Comparison of ENCODE assay signal across 7 cellular contexts in genomic region chr5:150562832-150563231, GRCh38. TPM values are rescaled to one million over a fixed set of nuclear protein-coding genes. Genes with fewer than 3 reads are reported as not detected.
DNase-seq lines count a peak whose midpoint lies in the region; ATAC-seq, FAIRE-seq and TF ChIP-seq lines count a peak whose summit lies in the region.

No MANE protein-coding gene starts in this region.

- TF ChIP-seq CTCF in fibroblast of the aortic adventitia (IDR thresholded peaks at IDR 0.05; ENCODE audit: insufficient read depth, low read length) (peak; percentile 51), testis (IDR thresholded peaks at IDR 0.05) (peak; percentile 43 to 45 (median 45))

- H3K4me3 ChIP-seq in fibroblast of the aortic adventitia (ENCODE audit: low read depth, low read length) (no peak overlapping the region), testis (no peak overlapping the region)

- DNase-seq in EH (ENCODE audit: low read depth) (peak; percentile 64), HTR-8/SVneo (ENCODE audit: insufficient read length, low spot score) (peak; percentile 46), SKM-1 (lab: John Stamatoyannopoulos, UW; ENCODE audit: unreplicated experiment) (peak; percentile 25), fibroblast of the aortic adventitia (ENCODE audit: low read depth) (peak; percentile 66), testis (peak; percentile 58), NCI-H526 treated with DMSO at 0.1 percent for 48 hours (lab: John Stamatoyannopoulos, UW) (no peak)

- H3K4me1 ChIP-seq in testis, result peaks cover 6% of the 10 kb centered on the region

- H3K27me3 ChIP-seq in testis, result no peaks in the 10 kb centered on the region

- no peak overlapping the region for H3K27ac ChIP-seq in testis

- WGBS in testis, 2 donors, result 81% methylated on average over 2 of the region's 2 CpGs

- ATAC-seq in HG02981 (IDR thresholded peaks at IDR 0.05; ENCODE audit: unreplicated experiment), result no peak

- H3K36me3 ChIP-seq in testis (ENCODE audit: low read depth, missing control alignments), result no peaks in the 10 kb centered on the region

- FAIRE-seq in HTR-8/SVneo (lab: Jason Lieb, UNC), result no peak

- intact Hi-C loops in testis (cut with DNase I; ENCODE audit: low total_unique reads), result no loop called here

- no peak for TF ChIP-seq POLR2A in testis (IDR thresholded peaks at IDR 0.05)

- no peaks in the 10 kb centered on the region for H3K9me3 ChIP-seq in testis

RNA-seq across cellular contexts. Expression of gene NDST1, which starts 54.9 kb away (rescaled TPM):
- total RNA-seq in fibroblast of the aortic adventitia (ENCODE audit: low replicate concordance), result 36.2 and 39.3 TPM in 2 replicates
- 100 to 1,000 TPM; 167 to 174 TPM for total RNA-seq in testis
- 55.0 TPM for polyA plus RNA-seq in testis (ENCODE audit: insufficient read depth, low read depth, low replicate concordance)
